8 cellular contexts compared by ENCODE assay signal in genomic region chr11:107043242-107043991, GRCh38. TPM values are rescaled to one million over a fixed set of nuclear protein-coding genes. Genes with fewer than 3 reads are reported as not detected.
A peak's percentile ranks its signal among the peaks of the same experiment; 100 is the strongest.
DNase-seq lines count a peak whose midpoint lies in the region; ATAC-seq, FAIRE-seq and TF ChIP-seq lines count a peak whose summit lies in the region.

No MANE protein-coding gene starts in this region.

- 25% methylated on average over 4 of the region's 4 CpGs for WGBS in GM12878 (ENCODE audit: insufficient coverage, insufficient replicate concordance, low lambda C conversion rate, missing lambda C conversion rate)

- no peak for TF ChIP-seq POLR2A in GM12878 (IDR thresholded peaks at IDR 0.05; ENCODE audit: low read depth, low read length)

- intact Hi-C loops in GM12878 (cut with micrococcal nuclease; ENCODE audit: unreplicated experiment) (loop anchor here (5.0 to 10.0 kb wide), 3 partner anchors 391 to 966 kb away; partner anchors contain the start of genes AASDHPPT and KBTBD3), kidney (cut with DNase I) (no loop called here)

- POLR2A ChIA-PET in AG04449 (lab: Yijun Ruan, JAX) (no interaction called here), GM12878 (lab: Charles Lee) (no interaction called here)

- DNase-seq in AG04449 (ENCODE audit: low read depth, low spot score) (peak; percentile 93), GM12878 (ENCODE audit: low read depth, low spot score) (peak; percentile 71), kidney (no peak), DMS153 treated with DMSO at 0.1 percent for 48 hours (lab: John Stamatoyannopoulos, UW; ENCODE audit: unreplicated experiment) (no peak), right atrium auricular region (ENCODE audit: low spot score) (no peak)
- DNase-seq in effector CD4-positive, alpha-beta T cell: no peak

- H3K79me2 ChIP-seq in GM12878 (ENCODE audit: control insufficient read depth, insufficient read depth, low read length): no peaks in the 10 kb centered on the region

- peaks cover 9% of the 10 kb centered on the region for H3K4me1 ChIP-seq in GM12878 (ENCODE audit: control insufficient read depth, insufficient read depth, low read length)
- H3K4me1 ChIP-seq in kidney (ENCODE audit: control insufficient read depth in 1 of 2, insufficient read depth in 1 of 2, low read depth in 1 of 2, low read length in 2 of 2): no peaks in the 10 kb centered on the region
- H3K4me1 ChIP-seq in right atrium auricular region: no peaks in the 10 kb centered on the region

- peak; percentile 59 for ATAC-seq in GM19397 (IDR thresholded peaks at IDR 0.05; ENCODE audit: unreplicated experiment)
- peak; percentile 87 for ATAC-seq in HG03432 (IDR thresholded peaks at IDR 0.05; ENCODE audit: unreplicated experiment)
- ATAC-seq in GM12878: peak; percentile 92

- H2AFZ ChIP-seq in GM12878 (ENCODE audit: control insufficient read depth, low read depth, low read length): no peak overlapping the region

- RAD21 ChIA-PET in GM12878 (lab: Charles Lee; ENCODE audit: unreplicated experiment): no interaction called here

- TF ChIP-seq EP300 in GM12878 (IDR thresholded peaks at IDR 0.05; ENCODE audit: borderline replicate concordance in 1 of 2, control insufficient read depth in 1 of 2, low read depth in 2 of 2, low read length in 2 of 2): peak; percentile 79 to 84

- CTCF ChIA-PET in AG04449 (lab: Yijun Ruan, JAX): interaction anchor here (1.0 to 2.6 kb wide), 4 partner anchors 25 to 323 kb away, joined by 4 to 9 read pairs (median 5); no protein-coding TSS in a partner anchor
- CTCF ChIA-PET in GM12878 (lab: Yijun Ruan, JAX): interaction anchor here (1.1 kb wide), 1 partner anchor 323 kb away, joined by 3 read pairs; no protein-coding TSS in a partner anchor

- H4K20me1 ChIP-seq in GM12878 (ENCODE audit: control insufficient read depth, insufficient read depth): no peaks in the 10 kb centered on the region

- BruUV-seq in GM12878 (replicated peaks; lab: Mats Ljungman, UMichigan): no TSS peak

- TF ChIP-seq CTCF in AG04449 (IDR thresholded peaks at IDR 0.05; ENCODE audit: insufficient read depth, low read length, missing control alignments): no peak
- no peak for TF ChIP-seq CTCF in GM12878 (IDR thresholded peaks at IDR 0.05 in 2 of 3, conservative IDR thresholded peaks at IDR 0.05 in 1 of 3; ENCODE audit: control insufficient read depth in 2 of 3, extremely low read depth in 1 of 3, insufficient read depth in 1 of 3, low read depth in 3 of 3, low read length in 3 of 3)
- TF ChIP-seq CTCF in kidney (IDR thresholded peaks at IDR 0.05; ENCODE audit: borderline replicate concordance, extremely low read depth, insufficient read depth): no peak
- no peak for TF ChIP-seq CTCF in right atrium auricular region (IDR thresholded peaks at IDR 0.05)

- H3K4me2 ChIP-seq in GM12878 (ENCODE audit: control insufficient read depth, insufficient read depth): no peak overlapping the region

- in situ Hi-C loops in GM12878 (cut with MboI): loop anchor here (10.0 to 25.0 kb wide), 2 partner anchors 881 to 959 kb away; no protein-coding TSS in a partner anchor

- H3K9me3 ChIP-seq in GM12878 (replicated peaks; ENCODE audit: control insufficient read depth, insufficient read depth, low read length): no peaks in the 10 kb centered on the region; the same call in 1 of the 3 replicates
- no peaks in the 10 kb centered on the region for H3K9me3 ChIP-seq in kidney (ENCODE audit: control insufficient read depth in 1 of 2, low read length in 2 of 2)
- H3K9me3 ChIP-seq in right atrium auricular region: peaks cover 0 to 8% of the 10 kb centered on the region in 2 donors

- SMC1A ChIA-PET in GM12878 (lab: Charles Lee; ENCODE audit: uncharacterized antibody, unreplicated experiment): interaction anchor here (0.7 to 1.7 kb wide), 3 partner anchors 13 to 58 kb away, joined by 3 to 6 read pairs (median 3); no protein-coding TSS in a partner anchor

- FAIRE-seq in GM12878 (lab: Jason Lieb, UNC) (no peak), kidney (lab: Jason Lieb, UNC) (no peak)

- no peak overlapping the region; the same call in 1 of the 2 replicates for H3K27ac ChIP-seq in GM12878 (ENCODE audit: control insufficient read depth, insufficient read depth)
- no peak overlapping the region for H3K27ac ChIP-seq in kidney (ENCODE audit: low read depth in 2 of 2, low read length in 2 of 2)
- H3K27ac ChIP-seq in right atrium auricular region: no peak overlapping the region

- no peak; the same call in 1 of the 2 replicates for TF ChIP-seq RAD21 in GM12878 (IDR thresholded peaks at IDR 0.05; ENCODE audit: insufficient read depth, low read depth, low read length)

- no peaks in the 10 kb centered on the region for H3K36me3 ChIP-seq in GM12878 (ENCODE audit: control insufficient read depth in 2 of 2, insufficient read depth in 2 of 2, low read length in 1 of 2)
- no peaks in the 10 kb centered on the region for H3K36me3 ChIP-seq in kidney (ENCODE audit: control insufficient read depth in 1 of 2, insufficient read depth in 2 of 2, low read length in 2 of 2)
- no peaks in the 10 kb centered on the region for H3K36me3 ChIP-seq in right atrium auricular region

- no peaks in the 10 kb centered on the region for H3K27me3 ChIP-seq in GM12878 (replicated peaks in 1 of 2; ENCODE audit: control insufficient read depth in 2 of 2, insufficient read depth in 2 of 2, low read length in 1 of 2)
- no peaks in the 10 kb centered on the region for H3K27me3 ChIP-seq in right atrium auricular region

- H3K9ac ChIP-seq in GM12878 (ENCODE audit: control insufficient read depth, insufficient read depth, low read length) (no peak overlapping the region), kidney (ENCODE audit: low read length in 2 of 2) (no peak overlapping the region)

- H3K4me3 ChIP-seq in AG04449 (ENCODE audit: low read depth, low read length) (no peak overlapping the region), GM12878 (no peak overlapping the region), kidney (ENCODE audit: low read length in 2 of 2) (no peak overlapping the region), right atrium auricular region (no peak overlapping the region)

TF ChIP-seq in GM12878, 131 proteins besides CTCF, POLR2A, EP300 and RAD21 (continues in another document):
- TF ChIP-seq RELA (IDR thresholded peaks at IDR 0.05; ENCODE audit: borderline replicate concordance, partially characterized antibody) (no peak), ZNF687 (IDR thresholded peaks at IDR 0.05) (no peak), MYC (IDR thresholded peaks at IDR 0.05; ENCODE audit: insufficient read depth, insufficient read length, insufficient replicate concordance, low read length, severe bottlenecking) (no peak), LARP7 (IDR thresholded peaks at IDR 0.05) (no peak), BRCA1 (IDR thresholded peaks at IDR 0.05; ENCODE audit: low read depth, low read length) (no peak)

RNA-seq across cellular contexts. Expression of gene GUCY1A2, which starts 25.1 kb away (rescaled TPM):
- total RNA-seq in GM12878 (2013; cell fraction: nucleolus; rRNA removed): 1.2 and 1.4 TPM in 2 replicates
- total RNA-seq in GM12878 (2014; rRNA removed) (under 0.01 TPM in 1 of 2 replicates, not detected in the other), GM12878 (2014; rRNA removed; fragmentation: Illumina TruSeq; extraction: Trizol) (under 0.01 TPM in 1 of 2 replicates, not detected in the other), GM12878 (2021) (0.03 and 0.05 TPM in 2 replicates), kidney (16.1 TPM), right atrium auricular region (1 to 10 TPM; 1.7 to 7.2 TPM)
- not detected for polyA plus RNA-seq in GM12878 (2011; ENCODE audit: low read depth)
- polyA plus RNA-seq in GM12878 (2011; rRNA removed) (0.01 and 0.06 TPM in 2 replicates), GM12878 (2014; fragmentation: Illumina TruSeq; extraction: Trizol) (under 0.01 TPM in 1 of 2 replicates, not detected in the other), GM12878 (2014; fragmentation: Nextera tagmentation; extraction: Ambion mirVana) (under 1 TPM in 1 of 2 experiments, not detected in 1; under 0.01 TPM), GM12878 (2014; rRNA removed) (not detected in 2 replicates), GM12878 (2016; fragmentation: Nextera tagmentation; extraction: Ambion mirVana) (not detected), kidney (ENCODE audit: insufficient read depth, low read depth, low replicate concordance) (0.75 TPM)
- under 0.01 TPM in 1 of 2 replicates, not detected in the other for polyA plus RNA-seq in GM12878 (2011; cell fraction: cytosol; rRNA removed)
- 0.03 and 0.04 TPM in 2 replicates for polyA plus RNA-seq in GM12878 (2011; cell fraction: nucleus; rRNA removed)
- polyA plus RNA-seq in GM12878 (2012): 0.01 TPM in 1 of 2 replicates, not detected in the other
- polyA minus RNA-seq in GM12878 (2011; rRNA and poly(A)+ RNA removed): under 0.01 and 0.05 TPM in 2 replicates
- polyA minus RNA-seq in GM12878 (2011; cell fraction: cytosol; rRNA and poly(A)+ RNA removed): not detected in 2 replicates
- polyA minus RNA-seq in GM12878 (2011; cell fraction: nucleus; rRNA and poly(A)+ RNA removed): under 0.01 TPM in 1 of 2 replicates, not detected in the other

Comparison
In these comparisons a context has a peak if more than half of its experiments do, and no peak if none do; other contexts are left out.
1. DNase-seq: peak in AG04449 (single experiment) and GM12878 (single experiment); none in kidney (single experiment), DMS153 treated with DMSO at 0.1 percent for 48 hours (single experiment), right atrium auricular region (single experiment) and effector CD4-positive, alpha-beta T cell (single experiment).
2. Peak in every context shown above with its lines, with median percentiles within 50 percentile points of each other: ATAC-seq.